Comparison of ENCODE assay signal across 11 cellular contexts in the genomic region with DNA sequence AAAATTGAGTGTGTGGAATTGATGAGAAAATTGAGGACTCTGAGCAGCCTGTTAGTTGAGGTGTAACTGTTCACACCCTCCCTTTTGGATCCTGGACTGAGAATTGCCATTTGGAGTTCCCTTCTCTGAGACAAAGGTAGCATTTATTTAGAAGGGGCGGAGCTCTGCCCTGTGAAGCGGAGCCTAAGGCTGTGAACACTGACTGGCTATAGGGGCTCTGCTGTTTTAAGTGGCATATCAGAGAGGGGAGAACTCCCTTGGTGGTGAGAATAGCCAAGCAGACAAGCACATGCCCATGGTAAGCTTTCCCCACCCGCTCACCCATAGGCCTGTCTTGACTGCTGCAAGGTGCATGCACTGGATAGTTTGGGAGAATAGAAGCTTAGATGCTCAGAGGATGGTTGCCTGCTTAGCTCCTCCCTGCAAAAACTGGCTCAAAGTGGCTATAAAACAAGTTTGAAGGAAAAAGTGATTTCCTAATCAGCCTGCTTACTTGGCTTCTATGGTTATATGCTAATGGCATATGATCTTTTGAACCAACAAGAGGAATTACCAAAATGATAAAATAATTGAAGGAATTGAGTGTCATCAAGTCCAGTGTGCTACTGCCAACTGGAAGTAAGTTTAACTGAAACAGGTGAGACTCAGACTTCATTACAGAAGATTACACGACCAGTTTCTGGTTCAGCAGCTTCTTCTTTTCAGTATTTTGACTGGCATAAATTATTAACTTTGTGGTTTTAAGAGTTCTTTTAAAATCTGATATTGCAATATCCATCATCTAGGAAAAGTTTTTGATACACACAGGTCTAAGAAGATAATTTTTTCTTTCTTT.
DNase-seq lines count a peak whose midpoint lies in the region; ATAC-seq, FAIRE-seq and TF ChIP-seq lines count a peak whose summit lies in the region.
"Had no signal": no experiment of that assay in that cellular context is flagged by ENCODE, and none has a peak within 500 bp of the region (broad histone marks: within the 10 kb centered on the region; RNA-seq: fewer than 3 reads in every experiment).

No MANE protein-coding gene starts in this region.

- H3K9me3 ChIP-seq in gastrocnemius medialis (no peaks in the 10 kb centered on the region), Peyer's patch (no peaks in the 10 kb centered on the region)
- H3K9me3 ChIP-seq: SJCRH30 had no signal

- H3K27me3 ChIP-seq in dorsolateral prefrontal cortex, result no peaks in the 10 kb centered on the region
- no peaks in the 10 kb centered on the region for H3K27me3 ChIP-seq in gastrocnemius medialis
- no peaks in the 10 kb centered on the region for H3K27me3 ChIP-seq in Peyer's patch
- H3K27me3 ChIP-seq: SJCRH30 had no signal

- ATAC-seq in HG02943 (IDR thresholded peaks at IDR 0.05; ENCODE audit: low read depth, unreplicated experiment), result peak; percentile 63
- ATAC-seq in gastrocnemius medialis, result no peak

- peak; percentile 92 for FAIRE-seq in GM19239 (lab: Jason Lieb, UNC)

- H3K4me3 ChIP-seq in dorsolateral prefrontal cortex, result no peak overlapping the region
- H3K4me3 ChIP-seq in gastrocnemius medialis, result no peak overlapping the region
- no peak overlapping the region for H3K4me3 ChIP-seq in Peyer's patch
- H3K4me3 ChIP-seq: SJCRH30 had no signal

- H3K4me1 ChIP-seq in gastrocnemius medialis (peaks cover 90 to 92% of the 10 kb centered on the region in 2 donors), Peyer's patch (peaks cover 0 to 6% (median 0%) of the 10 kb centered on the region in 4 donors)

- no peak for TF ChIP-seq POLR2A in gastrocnemius medialis (IDR thresholded peaks at IDR 0.05)
- TF ChIP-seq POLR2A in Peyer's patch (IDR thresholded peaks at IDR 0.05), result no peak

- in situ Hi-C loops in gastrocnemius medialis (cut with MboI; ENCODE audit: low sequenced_read_pairs in 4 of 4), result no loop called here

- H3K27ac ChIP-seq in dorsolateral prefrontal cortex, result peak overlapping the region in 51 of 59 donors; percentile 1 to 89 (median 63)
- peak overlapping the region; percentile 93 to 97 (median 94) for H3K27ac ChIP-seq in gastrocnemius medialis
- no peak overlapping the region for H3K27ac ChIP-seq in Peyer's patch
- H3K27ac ChIP-seq: SJCRH30 had no signal

- TF ChIP-seq CTCF in dorsolateral prefrontal cortex (IDR thresholded peaks at IDR 0.05 in 54 of 56, conservative IDR thresholded peaks at IDR 0.05 in 2 of 56; ENCODE audit: low read depth in 1 of 56, partially characterized antibody in 56 of 56) (no peak), gastrocnemius medialis (IDR thresholded peaks at IDR 0.05 in 4 of 5, conservative IDR thresholded peaks at IDR 0.05 in 1 of 5) (no peak), Peyer's patch (IDR thresholded peaks at IDR 0.05) (no peak)

- intact Hi-C loops in dorsolateral prefrontal cortex (cut with DNase I), result no loop called here
- intact Hi-C loops in gastrocnemius medialis (cut with DNase I; ENCODE audit: low total_unique reads), result no loop called here

- peaks cover 0 to 17% of the 10 kb centered on the region in 2 donors for H3K36me3 ChIP-seq in gastrocnemius medialis
- H3K36me3 ChIP-seq in Peyer's patch, result peaks cover 0 to 15% (median 0%) of the 10 kb centered on the region in 3 donors

- DNase-seq in GM19239 (ENCODE audit: insufficient read length, low spot score) (no peak), dorsolateral prefrontal cortex (no peak), gastrocnemius medialis (no peak), NCI-H2107 (lab: John Stamatoyannopoulos, UW) (no peak), Peyer's patch (no peak), T-helper 2 cell (no peak)
- no peak for DNase-seq in stimulated activated CD4-positive, alpha-beta T cell treated with anti-CD3 and anti-CD28 coated beads, Interleukin-2, amount 100 ng/mL, for 48 hours
- DNase-seq: anterior cingulate cortex, NCI-H2029 had no signal

Comparison
In these comparisons a context has a peak if more than half of its experiments do, and no peak if none do; other contexts are left out.
1. H3K27ac ChIP-seq: peak in dorsolateral prefrontal cortex (51 of 59) and gastrocnemius medialis (4 of 4); none in Peyer's patch (0 of 4).